In the genomic region with DNA sequence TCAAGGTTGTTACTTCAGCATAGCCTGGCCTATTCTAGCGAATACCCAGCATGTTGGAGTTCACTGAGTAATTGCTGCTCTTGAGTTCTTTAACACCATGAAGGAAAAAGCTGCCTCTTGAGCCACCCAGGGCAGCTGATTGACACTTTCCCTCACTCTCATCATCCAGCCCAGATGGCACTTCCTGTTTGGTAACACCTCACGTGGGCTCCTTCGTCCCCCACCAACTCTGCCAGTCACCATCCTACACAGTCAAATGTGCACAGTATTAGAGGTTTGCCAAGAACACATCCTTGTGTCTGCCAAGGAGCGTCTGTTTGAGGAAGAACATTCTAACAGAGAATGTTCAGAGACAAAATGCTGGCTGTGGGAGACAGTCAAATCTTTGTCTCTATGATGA, we compare ENCODE assay signal across 8 cellular contexts.
DNase-seq lines count a peak whose midpoint lies in the region; ATAC-seq and TF ChIP-seq lines count a peak whose summit lies in the region.

No MANE protein-coding gene starts in this region.

- TF ChIP-seq CTCF in MCF 10A (IDR thresholded peaks at IDR 0.05; ENCODE audit: unreplicated experiment) (no peak), mammary epithelial cell (conservative IDR thresholded peaks at IDR 0.05 in 1 of 2, IDR thresholded peaks at IDR 0.05 in 1 of 2; ENCODE audit: extremely low read depth in 1 of 2, insufficient read depth in 1 of 2, low read depth in 1 of 2, low read length in 2 of 2) (no peak), upper lobe of left lung (IDR thresholded peaks at IDR 0.05) (no peak), GM10266 (IDR thresholded peaks at IDR 0.05; ENCODE audit: control insufficient read depth, insufficient read depth, low read depth, missing control alignments) (no peak)

- H3K4me3 ChIP-seq in mammary epithelial cell (replicated peaks in 1 of 3; ENCODE audit: insufficient read depth in 1 of 3, low read depth in 2 of 3, low read length in 3 of 3) (no peak overlapping the region), upper lobe of left lung (no peak overlapping the region)

- POLR2A ChIA-PET in MCF 10A (lab: Yijun Ruan, JAX), result no interaction called here

- H3K9me3 Mint-ChIP-seq in MCF 10A (ENCODE audit: unreplicated experiment), result no peaks in the 10 kb centered on the region
- no peaks in the 10 kb centered on the region for H3K9me3 Mint-ChIP-seq in activated CD4-positive, alpha-beta T cell treated with anti-CD3 and anti-CD28 coated beads, Interleukin-2, amount 10 ng/mL, durations not matched to agents 24 days and 14 days
- H3K9me3 Mint-ChIP-seq in immature natural killer cell, result no peaks in the 10 kb centered on the region

- BruUV-seq in MCF 10A (replicated peaks; lab: Mats Ljungman, UMichigan) (no TSS peak), mammary epithelial cell (replicated peaks; lab: Mats Ljungman, UMichigan) (no TSS peak)

- H3K27me3 ChIP-seq in mammary epithelial cell (ENCODE audit: insufficient read depth, low read length), result peaks cover 11% of the 10 kb centered on the region
- no peaks in the 10 kb centered on the region for H3K27me3 ChIP-seq in upper lobe of left lung

- H4K20me1 ChIP-seq in mammary epithelial cell (ENCODE audit: insufficient read depth, low read length), result no peaks in the 10 kb centered on the region

- H3K4me1 ChIP-seq in mammary epithelial cell (ENCODE audit: insufficient read depth, low read length) (peaks cover 11% of the 10 kb centered on the region), upper lobe of left lung (peaks cover 7 to 27% (median 16%) of the 10 kb centered on the region in 4 donors)

- H3K79me2 ChIP-seq in mammary epithelial cell (ENCODE audit: insufficient read depth, low read length), result no peaks in the 10 kb centered on the region

- no peak overlapping the region for H2AFZ ChIP-seq in mammary epithelial cell (ENCODE audit: low read depth, low read length)

- H3K27ac ChIP-seq in mammary epithelial cell (ENCODE audit: insufficient read depth, low read depth, low read length) (no peak overlapping the region), upper lobe of left lung (peak overlapping the region; percentile 67 to 87 (median 74))

- dilution Hi-C loops in mammary epithelial cell (cut with HindIII; ENCODE audit: low sequenced_read_pairs), result no loop called here

- H3K4me1 Mint-ChIP-seq in MCF 10A (ENCODE audit: insufficient read depth, unreplicated experiment), result peaks cover 11% of the 10 kb centered on the region
- peaks cover 73% of the 10 kb centered on the region for H3K4me1 Mint-ChIP-seq in activated CD4-positive, alpha-beta T cell treated with anti-CD3 and anti-CD28 coated beads, Interleukin-2, amount 10 ng/mL, durations not matched to agents 24 days and 14 days
- peaks cover 91 to 98% of the 10 kb centered on the region in 2 donors for H3K4me1 Mint-ChIP-seq in immature natural killer cell

- in situ Hi-C loops in mammary epithelial cell (cut with MboI; ENCODE audit: low sequenced_read_pairs in 2 of 2), result loop anchor here in 1 of 2 donors (25.0 kb wide), 1 partner anchor 207 kb away; no protein-coding TSS in a partner anchor

- H3K4me3 Mint-ChIP-seq in MCF 10A (ENCODE audit: unreplicated experiment) (no peak overlapping the region), immature natural killer cell (peak overlapping the region; percentile 57 to 83 (median 66))
- no peak overlapping the region for H3K4me3 Mint-ChIP-seq in activated CD4-positive, alpha-beta T cell treated with anti-CD3 and anti-CD28 coated beads, Interleukin-2, amount 10 ng/mL, durations not matched to agents 24 days and 14 days

- H3K36me3 ChIP-seq in mammary epithelial cell (ENCODE audit: insufficient read depth, low read length), result no peaks in the 10 kb centered on the region
- no peaks in the 10 kb centered on the region for H3K36me3 ChIP-seq in upper lobe of left lung

- no peak overlapping the region for H3K9ac ChIP-seq in mammary epithelial cell (ENCODE audit: insufficient read depth, low read length)

- intact Hi-C loops in MCF 10A (cut with micrococcal nuclease), result no loop called here
- intact Hi-C loops in mammary epithelial cell (cut with micrococcal nuclease), result no loop called here
- intact Hi-C loops in activated CD4-positive, alpha-beta T cell treated with anti-CD3 and anti-CD28 coated beads, Interleukin-2, amount 10 ng/mL, durations not matched to agents 24 days and 14 days (cut with micrococcal nuclease), result no loop called here

- peak in 2 of 4 donors; percentile 33 to 62 for TF ChIP-seq EP300 in upper lobe of left lung (IDR thresholded peaks at IDR 0.05)

- peak in 1 of 4 donors; percentile 6 for TF ChIP-seq POLR2A in upper lobe of left lung (IDR thresholded peaks at IDR 0.05)

- no peak overlapping the region for H3K27ac Mint-ChIP-seq in MCF 10A (ENCODE audit: low read depth, unreplicated experiment)
- peak overlapping the region; percentile 55 for H3K27ac Mint-ChIP-seq in activated CD4-positive, alpha-beta T cell treated with anti-CD3 and anti-CD28 coated beads, Interleukin-2, amount 10 ng/mL, durations not matched to agents 24 days and 14 days
- H3K27ac Mint-ChIP-seq in immature natural killer cell, result peak overlapping the region; percentile 91 to 100 (median 97)

- H3K9me3 ChIP-seq in mammary epithelial cell (replicated peaks; ENCODE audit: insufficient read depth, low read length), result no peaks in the 10 kb centered on the region
- H3K9me3 ChIP-seq in upper lobe of left lung, result no peaks in the 10 kb centered on the region

- WGBS in mammary epithelial cell (ENCODE audit: low coverage, missing lambda C conversion rate), result 22% methylated on average over 4 of the region's 4 CpGs
- 44 to 64% methylated on average over 4 of the region's 4 CpGs for WGBS in upper lobe of left lung, 2 donors

- H3K4me2 ChIP-seq in mammary epithelial cell (ENCODE audit: insufficient read depth, low read depth, low read length), result no peak overlapping the region

- ATAC-seq in upper lobe of left lung (ENCODE audit: low FRiP score in 2 of 2) (peak; percentile 75 to 78), GM18868 (IDR thresholded peaks at IDR 0.05; ENCODE audit: unreplicated experiment) (no peak)

- no peaks in the 10 kb centered on the region for H3K36me3 Mint-ChIP-seq in MCF 10A (ENCODE audit: insufficient read depth, unreplicated experiment)
- H3K36me3 Mint-ChIP-seq in activated CD4-positive, alpha-beta T cell treated with anti-CD3 and anti-CD28 coated beads, Interleukin-2, amount 10 ng/mL, durations not matched to agents 24 days and 14 days (ENCODE audit: low read depth), result no peaks in the 10 kb centered on the region
- no peaks in the 10 kb centered on the region for H3K36me3 Mint-ChIP-seq in immature natural killer cell

- DNase-seq in MCF 10A (ENCODE audit: unreplicated experiment) (peak; percentile 13), mammary epithelial cell (no peak), immature natural killer cell (peak; percentile 75 to 78 (median 77)), upper lobe of left lung (peak in 1 of 2 donors; percentile 75), GM10266 (ENCODE audit: extremely low spot score) (no peak), cerebellar nuclear complex (lab: John Stamatoyannopoulos, UW) (no peak)
- DNase-seq in activated CD4-positive, alpha-beta T cell treated with anti-CD3 and anti-CD28 coated beads, Interleukin-2, amount 10 ng/mL, durations not matched to agents 24 days and 14 days, result peak; percentile 72

- CTCF ChIA-PET in MCF 10A (lab: Yijun Ruan, JAX) (no interaction called here), mammary epithelial cell (lab: Charles Lee; ENCODE audit: low non-redundant PET) (no interaction called here)

- H3K27me3 Mint-ChIP-seq in MCF 10A (ENCODE audit: insufficient read depth, unreplicated experiment) (peaks cover 26% of the 10 kb centered on the region), immature natural killer cell (ENCODE audit: low read depth in 3 of 3) (peaks cover 33 to 39% (median 37%) of the 10 kb centered on the region in 3 donors)
- H3K27me3 Mint-ChIP-seq in activated CD4-positive, alpha-beta T cell treated with anti-CD3 and anti-CD28 coated beads, Interleukin-2, amount 10 ng/mL, durations not matched to agents 24 days and 14 days, result peaks cover 13% of the 10 kb centered on the region

Comparison
In these comparisons a context has a peak if more than half of its experiments do, and no peak if none do; other contexts are left out.
1. DNase-seq: peak in MCF 10A (single experiment), activated CD4-positive, alpha-beta T cell treated with anti-CD3 and anti-CD28 coated beads, Interleukin-2, amount 10 ng/mL, durations not matched to agents 24 days and 14 days (single experiment) and immature natural killer cell (3 of 3); none in mammary epithelial cell (single experiment), GM10266 (single experiment) and cerebellar nuclear complex (0 of 2).
2. H3K4me3 Mint-ChIP-seq: peak in immature natural killer cell (5 of 5); none in MCF 10A (single experiment) and activated CD4-positive, alpha-beta T cell treated with anti-CD3 and anti-CD28 coated beads, Interleukin-2, amount 10 ng/mL, durations not matched to agents 24 days and 14 days (single experiment).